ENCODE assay signal across 8 cellular contexts in the genomic region with DNA sequence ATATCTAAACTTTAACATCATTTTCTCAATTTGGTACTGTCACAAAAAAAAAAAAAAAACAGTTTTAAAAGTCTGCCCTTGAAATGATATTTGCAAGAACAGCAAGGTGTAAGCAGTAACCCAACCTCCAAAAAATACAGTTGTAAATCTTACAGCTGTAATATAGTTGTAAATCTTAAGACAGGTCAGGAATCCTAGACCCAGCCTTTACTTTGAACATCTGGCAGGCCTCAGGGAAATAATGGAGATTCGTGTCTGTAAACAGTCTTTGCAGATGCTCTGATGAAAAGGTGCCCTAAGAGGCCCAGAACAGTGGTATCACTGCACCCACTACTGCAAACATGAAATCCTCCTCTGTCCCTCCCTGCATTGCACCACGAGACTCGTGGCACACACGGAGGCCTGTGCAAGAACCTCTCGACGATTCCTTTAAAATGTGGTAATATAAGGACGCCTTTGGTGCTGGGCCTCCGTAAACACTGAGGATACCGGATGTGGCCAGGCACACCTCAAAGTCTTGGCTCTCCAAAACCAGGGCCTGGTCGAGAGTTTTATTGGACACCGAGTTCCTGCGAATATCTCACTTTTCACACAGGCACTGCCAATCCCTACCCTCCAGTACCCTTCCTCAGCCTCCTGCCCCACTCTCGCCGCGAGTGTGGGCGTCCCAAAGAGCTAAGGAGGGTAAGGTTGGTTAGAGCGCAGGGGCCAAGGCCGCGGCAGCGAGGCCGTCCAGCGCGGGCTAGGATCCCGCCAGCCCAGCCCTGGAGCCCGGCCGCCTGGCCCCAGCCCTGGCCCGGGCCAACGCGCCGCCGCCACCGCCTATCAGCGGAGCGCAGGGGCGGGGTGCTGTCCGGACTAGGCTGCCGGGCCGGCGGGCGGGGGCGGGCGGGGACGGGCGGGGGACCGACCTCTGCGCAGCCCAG. TPM values are rescaled to one million over a fixed set of nuclear protein-coding genes. Genes with fewer than 3 reads are reported as not detected.
DNase-seq lines count a peak whose midpoint lies in the region; ATAC-seq, FAIRE-seq and TF ChIP-seq lines count a peak whose summit lies in the region.

No MANE protein-coding gene starts in this region.

- H3K27me3 ChIP-seq in adipocyte (replicated peaks; ENCODE audit: control insufficient read depth, insufficient read depth, low read length) (no peaks in the 10 kb centered on the region), left ventricle myocardium inferior (ENCODE audit: low read depth) (no peaks in the 10 kb centered on the region)

- peak; percentile 73 for DNase-seq in ELF-1 (ENCODE audit: low read depth, low spot score)
- DNase-seq in HTR-8/SVneo (ENCODE audit: insufficient read length, low spot score) = peak; percentile 41
- DNase-seq in SK-N-DZ (ENCODE audit: low spot score) = peak; percentile 76
- DNase-seq in adipocyte (ENCODE audit: low read depth) = peak; percentile 88
- DNase-seq in left ventricle myocardium inferior = peak; percentile 76
- DNase-seq in putamen (ENCODE audit: low spot score) = peak; percentile 34
- DNase-seq in NCI-H1092 treated with DMSO at 0.1 percent for 48 hours (lab: John Stamatoyannopoulos, UW) = no peak

- H3K4me1 ChIP-seq in adipocyte (ENCODE audit: control insufficient read depth, insufficient read depth, low read length) (peaks cover 34% of the 10 kb centered on the region), left ventricle myocardium inferior (peaks cover 81% of the 10 kb centered on the region)

- peak overlapping the region; percentile 78 for H3K9ac ChIP-seq in adipocyte (ENCODE audit: low read length)

- intact Hi-C loops in left ventricle myocardium inferior (cut with micrococcal nuclease) = loop anchor here (10.0 kb wide), 1 partner anchor 104 kb away; no protein-coding TSS in a partner anchor

- ATAC-seq in GM21390 (IDR thresholded peaks at IDR 0.05; ENCODE audit: unreplicated experiment) = peak; percentile 66

- FAIRE-seq in HTR-8/SVneo (lab: Jason Lieb, UNC) = no peak

- H3K9me3 ChIP-seq in adipocyte (ENCODE audit: control insufficient read depth, low read length) (no peaks in the 10 kb centered on the region), left ventricle myocardium inferior (replicated peaks) (no peaks in the 10 kb centered on the region)

- TF ChIP-seq CTCF in left ventricle myocardium inferior (IDR thresholded peaks at IDR 0.05; ENCODE audit: borderline replicate concordance) = no peak

- peak overlapping the region; percentile 99 for H3K27ac ChIP-seq in left ventricle myocardium inferior (replicated peaks)

- H3K36me3 ChIP-seq in adipocyte (ENCODE audit: control insufficient read depth, insufficient read depth, low read length, severe bottlenecking) (no peaks in the 10 kb centered on the region), left ventricle myocardium inferior (no peaks in the 10 kb centered on the region)

- peak overlapping the region; percentile 82 for H3K4me3 ChIP-seq in adipocyte (ENCODE audit: low read length)
- H3K4me3 ChIP-seq in left ventricle myocardium inferior = peak overlapping the region; percentile 84

RNA-seq across cellular contexts. Expression of a gene that starts 0.5 kb away (rescaled TPM):
- 19.5 and 20.6 TPM in 2 replicates for polyA plus RNA-seq in SK-N-DZ (2014; cell fraction: cytosol; rRNA removed)
- polyA plus RNA-seq in SK-N-DZ (2014; cell fraction: nucleus; rRNA removed) = 5.9 and 6.2 TPM in 2 replicates
- 18.2 TPM for total RNA-seq in left ventricle myocardium inferior

RNA-seq across cellular contexts. Expression of a gene that starts 54.9 kb away (rescaled TPM):
- 21.8 and 25.7 TPM in 2 replicates for polyA plus RNA-seq in SK-N-DZ (2014; cell fraction: cytosol; rRNA removed)
- 79.7 and 93.1 TPM in 2 replicates for polyA plus RNA-seq in SK-N-DZ (2014; cell fraction: nucleus; rRNA removed)
- total RNA-seq in left ventricle myocardium inferior = 34.6 TPM
